ENCODE assay signal across 18 cellular contexts in the genomic region with DNA sequence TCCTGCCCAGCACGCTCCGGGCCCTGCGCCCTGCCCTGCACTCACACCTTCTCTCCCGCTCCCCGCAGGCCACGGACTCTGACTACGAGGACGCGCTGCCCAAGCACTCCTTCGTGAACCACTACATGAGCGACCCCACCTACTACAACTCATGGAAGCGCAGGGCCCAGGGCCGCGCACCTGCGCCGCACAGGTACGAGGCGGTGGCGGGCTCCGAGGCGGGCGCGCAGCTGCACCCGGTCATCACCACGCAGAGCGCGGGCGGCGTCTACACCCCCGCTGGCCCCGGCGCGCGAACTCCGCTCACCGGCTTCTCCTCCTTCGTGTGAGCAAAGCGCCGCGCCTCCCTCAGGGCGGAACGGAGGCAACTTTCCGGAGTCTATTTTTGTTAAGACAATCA.
"Had no signal": no experiment of that assay in that cellular context is flagged by ENCODE, and none has a peak within 500 bp of the region (broad histone marks: within the 10 kb centered on the region; RNA-seq: fewer than 3 reads in every experiment).

No MANE protein-coding gene starts in this region.

- H3K9me3 ChIP-seq: heart left ventricle, neutrophil, right lobe of liver, transverse colon had no signal

- H3K27ac ChIP-seq: foreskin keratinocyte, heart left ventricle, neutrophil, right lobe of liver, SK-N-MC, transverse colon, VCaP had no signal

- ATAC-seq: activated T-cell treated with anti-CD3 and anti-CD28 coated beads, Interleukin-2, amount 50 U/mL, for 4 hours; foreskin keratinocyte; T-cell had no signal

- H3K36me3 ChIP-seq: heart left ventricle, neutrophil, right lobe of liver, transverse colon had no signal

- H3K4me1 ChIP-seq: foreskin keratinocyte, heart left ventricle, right lobe of liver had no signal

- H3K27me3 ChIP-seq: foreskin keratinocyte, right lobe of liver, transverse colon had no signal

- DNase-seq: activated CD4-positive, alpha-beta T cell treated with anti-CD3 and anti-CD28 coated beads, Interleukin-2, amount 10 ng/mL, durations not matched to agents 7 days and 5 days; activated gamma-delta T cell treated with Interleukin-2 at 50 U/mL for 16 hours; activated naive CD8-positive, alpha-beta T cell treated with anti-CD3 and anti-CD28 coated beads, Interleukin-2, amount 10 ng/mL, durations not matched to agents 7 days and 5 days; activated T-cell treated with anti-CD3 and anti-CD28 coated beads, Interleukin-2, amount 50 U/mL, for 4 hours; anterior cingulate cortex; foreskin keratinocyte; heart left ventricle; kidney; midbrain; right lobe of liver; stimulated activated CD4-positive, alpha-beta T cell treated with anti-CD3 and anti-CD28 coated beads, Interleukin-2, amount 100 ng/mL, for 24 hours; stimulated activated naive CD4-positive, alpha-beta T cell; substantia nigra; T-cell; transverse colon had no signal

- H3K4me3 ChIP-seq: heart left ventricle, right lobe of liver, SK-N-MC, transverse colon had no signal
